Comparison of ENCODE assay signal across 8 cellular contexts in the genomic region with DNA sequence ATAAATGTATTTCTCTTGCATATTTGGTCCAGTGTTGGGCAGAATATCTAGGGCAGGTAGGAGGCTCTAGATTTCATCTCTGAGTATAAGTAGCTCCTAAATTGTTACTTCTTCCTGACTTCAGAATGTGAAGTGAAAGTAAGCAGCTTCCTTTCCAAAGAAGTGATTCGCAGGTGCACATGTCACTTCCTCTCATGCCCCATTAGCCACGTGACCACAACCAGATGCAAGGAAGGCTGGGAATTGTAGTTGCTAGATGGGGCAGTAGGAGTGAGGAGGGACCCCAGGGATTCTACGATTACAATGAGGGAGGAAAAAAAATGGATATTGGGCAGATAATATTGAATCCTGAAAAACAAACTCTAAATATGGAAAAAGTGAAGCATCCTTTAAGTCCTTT.
DNase-seq lines count a peak whose midpoint lies in the region; ATAC-seq and TF ChIP-seq lines count a peak whose summit lies in the region.

No MANE protein-coding gene starts in this region.

- no peak for TF ChIP-seq POLR2A in testis (IDR thresholded peaks at IDR 0.05)
- no peak for TF ChIP-seq POLR2A in gastroesophageal sphincter (IDR thresholded peaks at IDR 0.05)

- peak overlapping the region; percentile 32 to 67 for H3K4me3 Mint-ChIP-seq in activated T-cell treated with anti-CD3 and anti-CD28 coated beads, Interleukin-2, amount 50 U/mL, for 72 hours

- H3K79me2 ChIP-seq in SU-DHL-6 (ENCODE audit: insufficient read depth, low read length) = no peaks in the 10 kb centered on the region

- peak in 1 of 2 donors; percentile 12 for DNase-seq in activated T-cell treated with anti-CD3 and anti-CD28 coated beads, Interleukin-2, amount 50 U/mL, for 72 hours
- DNase-seq in activated T-cell treated with anti-CD3 and anti-CD28 coated beads, Interleukin-2, amount 50 U/mL, for 1 hour = no peak
- peak; percentile 45 for DNase-seq in kidney epithelial cell (ENCODE audit: low read depth)
- no peak for DNase-seq in testis
- no peak for DNase-seq in AML-193 (lab: John Stamatoyannopoulos, UW)

- H3K4me1 ChIP-seq in testis (no peaks in the 10 kb centered on the region), gastroesophageal sphincter (no peaks in the 10 kb centered on the region)

- no peaks in the 10 kb centered on the region for H3K36me3 Mint-ChIP-seq in activated T-cell treated with anti-CD3 and anti-CD28 coated beads, Interleukin-2, amount 50 U/mL, for 72 hours (ENCODE audit: insufficient read depth in 2 of 2)

- no peaks in the 10 kb centered on the region for H3K27me3 ChIP-seq in SU-DHL-6 (ENCODE audit: low read length)
- H3K27me3 ChIP-seq in kidney epithelial cell (ENCODE audit: control insufficient read depth, insufficient read depth, low read length) = no peaks in the 10 kb centered on the region
- no peaks in the 10 kb centered on the region for H3K27me3 ChIP-seq in testis
- H3K27me3 ChIP-seq in gastroesophageal sphincter = no peaks in the 10 kb centered on the region

- no peak overlapping the region for H3K27ac Mint-ChIP-seq in activated T-cell treated with anti-CD3 and anti-CD28 coated beads, Interleukin-2, amount 50 U/mL, for 72 hours

- no peak overlapping the region for H3K4me3 ChIP-seq in SU-DHL-6 (ENCODE audit: insufficient read depth, low read length, poor library complexity, severe bottlenecking)
- no peak overlapping the region for H3K4me3 ChIP-seq in kidney epithelial cell (ENCODE audit: low read depth, low read length)
- no peak overlapping the region for H3K4me3 ChIP-seq in testis
- no peak overlapping the region for H3K4me3 ChIP-seq in gastroesophageal sphincter

- H3F3A ChIP-seq in SU-DHL-6 (ENCODE audit: insufficient read depth) = no peaks in the 10 kb centered on the region

- H3K9ac ChIP-seq in SU-DHL-6 (ENCODE audit: low read length) = no peak overlapping the region

- H3K27ac ChIP-seq in SU-DHL-6 (ENCODE audit: low read depth, low read length) = 0 out of 2 replicates have a peak overlapping the region, but pooled peaks have one; percentile 29
- H3K27ac ChIP-seq in testis = no peak overlapping the region
- H3K27ac ChIP-seq in gastroesophageal sphincter = no peak overlapping the region

- no peaks in the 10 kb centered on the region for H3K9me2 ChIP-seq in SU-DHL-6 (replicated peaks; ENCODE audit: insufficient read depth, low read length)

- peak overlapping the region; percentile 94 for H2AFZ ChIP-seq in SU-DHL-6 (ENCODE audit: low read depth, low read length, severe bottlenecking)

- H3K9me3 ChIP-seq in SU-DHL-6 (ENCODE audit: insufficient read depth, low read length) (no peaks in the 10 kb centered on the region), testis (no peaks in the 10 kb centered on the region), gastroesophageal sphincter (peaks cover 0 to 19% (median 0%) of the 10 kb centered on the region in 3 donors)

- H4K20me1 ChIP-seq in SU-DHL-6 (ENCODE audit: low read depth, low read length) = no peaks in the 10 kb centered on the region

- peak overlapping the region; percentile 47 for H3K4me2 ChIP-seq in SU-DHL-6 (ENCODE audit: low read depth, low read length, poor library complexity, severe bottlenecking)

- peak in 1 of 2 donors; percentile 45 for ATAC-seq in activated T-cell treated with anti-CD3 and anti-CD28 coated beads, Interleukin-2, amount 50 U/mL, for 72 hours (replicated peaks in 1 of 2)
- ATAC-seq in HG03442 (IDR thresholded peaks at IDR 0.05; ENCODE audit: unreplicated experiment) = peak; percentile 84
- no peak for ATAC-seq in gastroesophageal sphincter

- intact Hi-C loops in testis (cut with DNase I; ENCODE audit: low total_unique reads) = no loop called here

- peaks cover 2 to 5% of the 10 kb centered on the region in 2 donors for H3K9me3 Mint-ChIP-seq in activated T-cell treated with anti-CD3 and anti-CD28 coated beads, Interleukin-2, amount 50 U/mL, for 72 hours

- TF ChIP-seq CTCF in SU-DHL-6 (IDR thresholded peaks at IDR 0.05; ENCODE audit: insufficient read depth, low read length, poor library complexity, severe bottlenecking) = no peak
- TF ChIP-seq CTCF in kidney epithelial cell (IDR thresholded peaks at IDR 0.05; ENCODE audit: insufficient read depth, low read length, poor library complexity, severe bottlenecking) = no peak
- TF ChIP-seq CTCF in testis (IDR thresholded peaks at IDR 0.05) = no peak
- no peak for TF ChIP-seq CTCF in gastroesophageal sphincter (IDR thresholded peaks at IDR 0.05)

- 34 to 37% methylated on average over 3 of the region's 3 CpGs for WGBS in testis, 2 donors
- 54 to 67% methylated on average over 1 to 3 of the region's 3 CpGs for WGBS in gastroesophageal sphincter (ENCODE audit: low coverage in 1 of 2), 2 donors

- TF ChIP-seq EP300 in gastroesophageal sphincter (IDR thresholded peaks at IDR 0.05) = no peak

- H3K27me3 Mint-ChIP-seq in activated T-cell treated with anti-CD3 and anti-CD28 coated beads, Interleukin-2, amount 50 U/mL, for 72 hours (ENCODE audit: low read depth) = no peaks in the 10 kb centered on the region

- H3K36me3 ChIP-seq in SU-DHL-6 (ENCODE audit: low read length) = no peaks in the 10 kb centered on the region
- H3K36me3 ChIP-seq in kidney epithelial cell (ENCODE audit: control insufficient read depth, insufficient read depth, low read length) = no peaks in the 10 kb centered on the region
- no peaks in the 10 kb centered on the region for H3K36me3 ChIP-seq in testis (ENCODE audit: low read depth, missing control alignments)
- no peaks in the 10 kb centered on the region for H3K36me3 ChIP-seq in gastroesophageal sphincter

- H3K4me1 Mint-ChIP-seq in activated T-cell treated with anti-CD3 and anti-CD28 coated beads, Interleukin-2, amount 50 U/mL, for 72 hours (ENCODE audit: low read depth) = peaks cover 5% of the 10 kb centered on the region
